Comparison of ENCODE assay signal across 8 cellular contexts in the genomic region with DNA sequence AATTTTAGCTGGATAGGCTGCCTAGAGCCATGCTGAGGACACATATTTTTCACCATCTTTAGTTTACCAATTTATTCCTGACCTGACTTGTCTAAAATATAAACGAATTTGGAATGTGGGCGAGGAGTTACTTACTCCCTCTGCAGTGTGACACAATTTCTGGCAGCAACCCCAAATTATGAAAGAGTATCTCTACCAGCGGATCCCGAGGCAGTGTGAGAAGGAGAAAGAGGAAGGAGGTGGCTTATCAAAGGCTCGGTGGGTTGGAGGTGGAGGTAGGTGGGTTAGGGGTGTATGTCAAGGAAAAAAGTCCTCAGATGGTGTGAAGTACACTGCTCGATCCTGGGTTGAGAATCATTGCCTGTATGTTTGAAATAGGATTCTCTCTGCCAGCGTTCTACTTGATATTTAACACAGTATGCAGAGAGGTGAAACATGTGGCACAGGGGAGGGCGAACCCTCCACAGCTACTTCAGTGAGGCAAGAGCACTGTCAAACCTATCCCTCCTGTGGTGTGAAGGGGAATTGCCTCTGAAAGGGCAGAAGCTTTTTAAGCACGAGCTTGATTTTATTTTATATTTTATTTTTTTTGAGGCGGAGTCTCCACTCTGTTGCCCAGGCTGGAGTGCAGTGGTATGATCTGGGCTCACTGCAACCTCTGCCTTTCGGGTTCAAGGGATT.
DNase-seq lines count a peak whose midpoint lies in the region; ATAC-seq, FAIRE-seq and TF ChIP-seq lines count a peak whose summit lies in the region.

No MANE protein-coding gene starts in this region.

- no peak overlapping the region for H2BK12ac ChIP-seq in neuronal stem cell (ENCODE audit: low read length)

- H2BK5ac ChIP-seq in neuronal stem cell (ENCODE audit: low read length) = no peak overlapping the region

- no peak for TF ChIP-seq CTCF in endothelial cell (IDR thresholded peaks at IDR 0.05; ENCODE audit: unreplicated experiment)
- TF ChIP-seq CTCF in pancreas (IDR thresholded peaks at IDR 0.05) = peak in 1 of 4 donors; percentile 15

- ATAC-seq in GM19467 (IDR thresholded peaks at IDR 0.05; ENCODE audit: unreplicated experiment) (peak; percentile 60), T-cell (replicated peaks in 1 of 4) (peak; percentile 79 to 97 (median 86)), pancreas (peak in 3 of 4 donors; percentile 56 to 83 (median 64))

- H3K9me3 ChIP-seq in CD8-positive, alpha-beta memory T cell (ENCODE audit: low read length) = no peaks in the 10 kb centered on the region
- H3K9me3 ChIP-seq in pancreas = no peaks in the 10 kb centered on the region
- peaks cover 0 to 9% of the 10 kb centered on the region in 2 donors for H3K9me3 ChIP-seq in neuronal stem cell (replicated peaks in 1 of 2; ENCODE audit: control insufficient read depth in 2 of 2, insufficient read depth in 1 of 2, low read depth in 1 of 2, low read length in 2 of 2)

- no peaks in the 10 kb centered on the region for H3K9me3 Mint-ChIP-seq in CD8-positive, alpha-beta memory T cell
- no peaks in the 10 kb centered on the region for H3K9me3 Mint-ChIP-seq in T-cell
- H3K9me3 Mint-ChIP-seq in endothelial cell (ENCODE audit: unreplicated experiment) = no peaks in the 10 kb centered on the region

- no peak overlapping the region for H3K14ac ChIP-seq in neuronal stem cell (ENCODE audit: low read length)

- H3K4me3 ChIP-seq in CD8-positive, alpha-beta memory T cell (ENCODE audit: low read length) = no peak overlapping the region
- H3K4me3 ChIP-seq in pancreas (no peak overlapping the region), neuronal stem cell (ENCODE audit: low read length in 2 of 2) (no peak overlapping the region)

- no peak overlapping the region for H3K23ac ChIP-seq in neuronal stem cell (ENCODE audit: low read depth, low read length, poor library complexity)

- 52 to 68% methylated on average over 11 of the region's 11 CpGs for WGBS in pancreas, 2 donors
- WGBS in neuronal stem cell (ENCODE audit: extremely low coverage in 2 of 2, insufficient read length in 2 of 2, insufficient replicate concordance in 1 of 2), 2 donors = no CpG with 5 or more reads among the region's 11 CpGs

- peak overlapping the region in 1 of 7 donors; percentile 40 for H3K4me3 Mint-ChIP-seq in CD8-positive, alpha-beta memory T cell
- H3K4me3 Mint-ChIP-seq in T-cell (peak overlapping the region in 1 of 3 donors; percentile 50), endothelial cell (ENCODE audit: unreplicated experiment) (no peak overlapping the region)

- H2BK120ac ChIP-seq in neuronal stem cell (ENCODE audit: low read depth, low read length) = no peak overlapping the region

- H3K27me3 Mint-ChIP-seq in CD8-positive, alpha-beta memory T cell = peaks cover 15 to 26% of the 10 kb centered on the region in 2 donors
- H3K27me3 Mint-ChIP-seq in T-cell (peaks cover 5 to 14% of the 10 kb centered on the region in 2 donors), endothelial cell (ENCODE audit: unreplicated experiment) (no peaks in the 10 kb centered on the region)

- H3K4me2 ChIP-seq in neuronal stem cell (ENCODE audit: insufficient read depth, low read length, poor library complexity, severe bottlenecking) = no peak overlapping the region

- H3K36me3 Mint-ChIP-seq in CD8-positive, alpha-beta memory T cell = no peaks in the 10 kb centered on the region
- H3K36me3 Mint-ChIP-seq in T-cell = no peaks in the 10 kb centered on the region
- peaks cover 51% of the 10 kb centered on the region for H3K36me3 Mint-ChIP-seq in endothelial cell (ENCODE audit: low read depth, unreplicated experiment)

- H4K8ac ChIP-seq in neuronal stem cell (ENCODE audit: low read depth, low read length) = no peak overlapping the region

- H3K9ac ChIP-seq in neuronal stem cell (ENCODE audit: low read depth, low read length, poor library complexity) = no peak overlapping the region

- no peak for FAIRE-seq in pancreas (lab: Jason Lieb, UNC)

- no peak overlapping the region for H3K4ac ChIP-seq in neuronal stem cell (ENCODE audit: low read length)

- no peak overlapping the region for H2BK15ac ChIP-seq in neuronal stem cell (ENCODE audit: low read length)

- H3K79me1 ChIP-seq in neuronal stem cell (ENCODE audit: low read depth, low read length) = no peaks in the 10 kb centered on the region

- no peaks in the 10 kb centered on the region for H3K4me1 ChIP-seq in CD8-positive, alpha-beta memory T cell (ENCODE audit: insufficient read depth, low read length)
- no peaks in the 10 kb centered on the region for H3K4me1 ChIP-seq in pancreas
- peaks cover 0 to 5% of the 10 kb centered on the region in 2 donors for H3K4me1 ChIP-seq in neuronal stem cell (ENCODE audit: control insufficient read depth in 2 of 2, insufficient read depth in 1 of 2, low read depth in 1 of 2, low read length in 2 of 2)

- intact Hi-C loops in pancreas (cut with DNase I) = no loop called here

- H3K27ac Mint-ChIP-seq in CD8-positive, alpha-beta memory T cell = peak overlapping the region in 1 of 8 donors; percentile 36
- no peak overlapping the region for H3K27ac Mint-ChIP-seq in T-cell
- H3K27ac Mint-ChIP-seq in endothelial cell (ENCODE audit: unreplicated experiment) = no peak overlapping the region

- H3K36me3 ChIP-seq in CD8-positive, alpha-beta memory T cell (ENCODE audit: insufficient read depth, low read length) = no peaks in the 10 kb centered on the region
- H3K36me3 ChIP-seq in pancreas (no peaks in the 10 kb centered on the region), neuronal stem cell (replicated peaks in 1 of 2; ENCODE audit: control insufficient read depth in 2 of 2, insufficient read depth in 2 of 2, low read length in 2 of 2) (peaks cover 0 to 21% of the 10 kb centered on the region in 2 donors)

- H3K27ac ChIP-seq in CD8-positive, alpha-beta memory T cell (ENCODE audit: low read depth, low read length) = no peak overlapping the region
- H3K27ac ChIP-seq in pancreas (no peak overlapping the region), neuronal stem cell (replicated peaks; ENCODE audit: low read length) (no peak overlapping the region)

- DNase-seq in CD8-positive, alpha-beta memory T cell = peak in 3 of 5 donors; percentile 11 to 51 (median 46)
- DNase-seq in HuH-7.5 (ENCODE audit: low spot score) (peak; percentile 36), T-cell (peak in 30 of 34 experiments; percentile 8 to 54 (median 28)), endothelial cell (ENCODE audit: low spot score) (peak; percentile 15), pancreas (no peak), neuronal stem cell (ENCODE audit: low spot score) (no peak), NCI-H146 treated with DMSO at 0.1 percent for 48 hours (lab: John Stamatoyannopoulos, UW; ENCODE audit: unreplicated experiment) (no peak)

- POLR2A ChIA-PET in CD8-positive, alpha-beta memory T cell (lab: Charles Lee) = interaction anchor here (1.0 to 1.1 kb wide), 2 partner anchors 100 to 106 kb away, joined by 3 to 5 read pairs; a partner anchor contains a TSS
- POLR2A ChIA-PET in T-cell (lab: Charles Lee) = interaction anchor here in 1 of 2 donors (0.5 kb wide), 1 partner anchor 96 kb away, joined by 4 read pairs; no protein-coding TSS in a partner anchor

- H4K91ac ChIP-seq in neuronal stem cell (ENCODE audit: low read depth, low read length, poor library complexity) = no peak overlapping the region

- H3K4me1 Mint-ChIP-seq in CD8-positive, alpha-beta memory T cell = peaks cover 5 to 6% (median 5%) of the 10 kb centered on the region in 3 donors
- peaks cover 5 to 9% (median 5%) of the 10 kb centered on the region in 3 donors for H3K4me1 Mint-ChIP-seq in T-cell
- H3K4me1 Mint-ChIP-seq in endothelial cell (ENCODE audit: unreplicated experiment) = peaks cover 2% of the 10 kb centered on the region

- no peak overlapping the region for H2AK5ac ChIP-seq in neuronal stem cell (ENCODE audit: low read depth, low read length)

- H3K18ac ChIP-seq in neuronal stem cell (ENCODE audit: low read length) = no peak overlapping the region

- CTCF ChIA-PET in CD8-positive, alpha-beta memory T cell (lab: Charles Lee) = interaction anchor here (0.6 to 1.3 kb wide), 3 partner anchors 9 to 106 kb away, joined by 3 read pairs; a partner anchor contains a TSS
- CTCF ChIA-PET in T-cell (lab: Charles Lee) = interaction anchor here in 1 of 2 donors (1.2 kb wide), 1 partner anchor 164 kb away, joined by 3 read pairs; a partner anchor contains a TSS

- H2AFZ ChIP-seq in neuronal stem cell (ENCODE audit: low read length) = no peak overlapping the region

- H3K27me3 ChIP-seq in CD8-positive, alpha-beta memory T cell (ENCODE audit: insufficient read depth, low read length, poor library complexity, severe bottlenecking) = no peaks in the 10 kb centered on the region
- H3K27me3 ChIP-seq in pancreas = no peaks in the 10 kb centered on the region
- no peaks in the 10 kb centered on the region for H3K27me3 ChIP-seq in neuronal stem cell (ENCODE audit: control insufficient read depth in 3 of 3, insufficient read depth in 3 of 3, low read depth in 1 of 3, low read length in 3 of 3)

Comparison
In these comparisons a context has a peak if more than half of its experiments do, and no peak if none do; other contexts are left out.
1. DNase-seq: peak in CD8-positive, alpha-beta memory T cell (3 of 5), HuH-7.5 (single experiment), T-cell (30 of 34) and endothelial cell (single experiment); none in pancreas (0 of 6), neuronal stem cell (single experiment) and NCI-H146 treated with DMSO at 0.1 percent for 48 hours (single experiment).
2. Peak in every context shown above with its lines, with median percentiles within 50 percentile points of each other: ATAC-seq.